Comparison of ENCODE assay signal across 27 cellular contexts in the genomic region with DNA sequence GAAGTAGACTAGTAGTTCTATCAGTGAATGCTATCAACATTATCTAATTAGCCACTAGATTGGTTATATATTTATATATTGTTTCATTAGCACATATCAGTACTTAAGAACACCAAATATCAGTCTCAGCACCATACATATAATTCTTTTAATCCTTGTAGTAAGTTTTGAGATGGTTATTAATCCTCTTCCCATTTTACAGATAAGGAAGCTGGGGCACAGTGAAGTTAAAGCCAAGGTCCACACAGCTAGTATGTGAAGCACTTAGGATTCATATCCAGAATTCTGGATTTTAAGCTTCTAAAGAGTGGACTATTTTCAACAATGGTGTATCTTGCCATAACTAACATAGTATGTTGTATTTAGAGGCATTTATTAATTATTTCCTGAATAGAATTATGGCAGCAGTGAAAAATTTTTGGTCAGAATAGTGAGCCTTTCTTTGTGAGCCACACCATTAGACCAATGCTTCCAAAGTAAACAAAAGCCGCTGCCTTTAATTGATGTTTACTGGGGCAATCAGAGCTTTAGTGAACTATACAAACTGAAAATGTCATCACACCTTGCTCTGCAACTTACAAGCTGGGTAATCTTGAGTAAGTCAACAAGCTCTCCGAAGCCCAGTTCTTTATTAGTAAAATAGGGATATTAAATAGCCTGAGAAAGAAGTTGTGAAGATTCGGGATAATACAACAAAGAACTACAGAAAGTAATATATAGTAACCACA.
"Had no signal": no experiment of that assay in that cellular context is flagged by ENCODE, and none has a peak within 500 bp of the region (broad histone marks: within the 10 kb centered on the region; RNA-seq: fewer than 3 reads in every experiment).

No MANE protein-coding gene starts in this region.

- H3K4me3 ChIP-seq: esophagus muscularis mucosa, heart left ventricle, left ventricle myocardium inferior, lung, neural progenitor cell, tibial nerve had no signal

- DNase-seq: activated CD4-positive, alpha-beta memory T cell treated with anti-CD3 and anti-CD28 coated beads for 36 hours; activated CD4-positive, alpha-beta T cell treated with anti-CD3 and anti-CD28 coated beads for 4 hours; activated CD8-positive, alpha-beta memory T cell treated with anti-CD3 and anti-CD28 coated beads, Interleukin-2, amount 50 U/mL, for 4 hours; activated gamma-delta T cell; activated naive CD4-positive, alpha-beta T cell treated with anti-CD3 and anti-CD28 coated beads, Interleukin-2, amount 50 U/mL, for 16 hours; activated T-cell treated with anti-CD3 and anti-CD28 coated beads, Interleukin-2, amount 50 U/mL, for 1 hour; anterior cingulate cortex; dermis blood vessel endothelial cell; effector CD4-positive, alpha-beta T cell; foreskin keratinocyte; heart left ventricle; left ventricle myocardium inferior; mesendoderm; natural killer cell; occipital lobe; right cardiac atrium; stimulated activated CD4-positive, alpha-beta T cell treated with anti-CD3 and anti-CD28 coated beads, Interleukin-2, amount 100 ng/mL, for 48 hours; stimulated activated naive CD4-positive, alpha-beta T cell treated with Interleukin-2 at 50 U/mL for 16 hours; T-helper 9 cell had no signal

- FAIRE-seq: bronchial epithelial cell, islet of Langerhans, TTC549 had no signal

- H3K36me3 ChIP-seq: esophagus muscularis mucosa, heart left ventricle, left ventricle myocardium inferior, neural progenitor cell, tibial nerve had no signal

- H3K9me3 ChIP-seq: esophagus muscularis mucosa, heart left ventricle, left ventricle myocardium inferior, tibial nerve had no signal

- H3K9ac ChIP-seq: neural progenitor cell had no signal

- H3K4me2 ChIP-seq: neural progenitor cell had no signal

- H2AFZ ChIP-seq: neural progenitor cell had no signal

- ATAC-seq: foreskin keratinocyte, heart left ventricle, natural killer cell, right cardiac atrium had no signal

- H3K4me1 ChIP-seq: esophagus muscularis mucosa, foreskin keratinocyte, heart left ventricle, left ventricle myocardium inferior, neural progenitor cell, tibial nerve had no signal

- H3K27ac ChIP-seq: esophagus muscularis mucosa, foreskin keratinocyte, heart left ventricle, left ventricle myocardium inferior, neural progenitor cell, tibial nerve, VCaP had no signal

- H3K27me3 ChIP-seq: esophagus muscularis mucosa, neural progenitor cell, tibial nerve had no signal
